22 cellular contexts compared by ENCODE assay signal in the genomic region with DNA sequence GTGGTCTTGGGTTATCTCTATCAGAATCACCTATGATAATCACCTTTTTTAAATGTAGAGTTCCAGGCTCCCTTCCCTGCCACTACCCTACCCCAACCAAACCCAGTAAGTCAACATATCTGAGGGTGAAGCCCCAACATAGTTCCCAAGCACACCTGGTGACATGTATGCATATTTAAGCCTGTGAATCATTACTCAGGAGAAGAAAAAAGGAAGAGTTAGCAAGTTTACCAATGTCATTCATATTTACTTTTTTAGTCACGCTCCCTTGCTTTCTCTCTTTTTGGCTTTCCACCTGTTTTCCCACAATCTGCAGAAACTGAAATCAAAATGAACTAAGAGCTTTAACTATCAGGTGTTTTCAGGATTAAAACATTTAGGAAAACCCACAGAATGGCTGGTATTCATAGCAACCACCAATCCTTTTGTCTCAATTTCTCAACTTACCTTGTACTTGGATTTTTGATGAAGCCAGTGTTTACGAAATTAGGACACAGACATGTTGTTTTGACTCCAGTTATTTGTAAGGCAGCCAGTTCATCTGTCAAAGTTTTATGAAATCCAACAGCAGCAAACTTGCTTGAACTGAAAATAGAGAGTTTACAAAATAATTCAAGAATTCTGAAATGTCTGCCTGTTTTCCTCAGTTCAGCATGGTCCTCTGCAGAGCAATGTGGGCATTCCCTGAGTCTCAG. TPM values are rescaled to one million over a fixed set of nuclear protein-coding genes. Genes with fewer than 3 reads are reported as not detected.
DNase-seq lines count a peak whose midpoint lies in the region; ATAC-seq and TF ChIP-seq lines count a peak whose summit lies in the region.
"Had no signal": no experiment of that assay in that cellular context is flagged by ENCODE, and none has a peak within 500 bp of the region (broad histone marks: within the 10 kb centered on the region; RNA-seq: fewer than 3 reads in every experiment).

No MANE protein-coding gene starts in this region.

- H3K4me1 ChIP-seq in body of pancreas = peaks cover 69% of the 10 kb centered on the region
- H3K4me1 ChIP-seq: tibial nerve had no signal

- H3K9me3 Mint-ChIP-seq in activated naive CD8-positive, alpha-beta T cell (ENCODE audit: low read depth) = no peaks in the 10 kb centered on the region
- H3K9me3 Mint-ChIP-seq in activated naive CD8-positive, alpha-beta T cell treated with anti-CD3 and anti-CD28 coated beads for 36 hours = no peaks in the 10 kb centered on the region
- no peaks in the 10 kb centered on the region for H3K9me3 Mint-ChIP-seq in type B pancreatic cell
- no peaks in the 10 kb centered on the region for H3K9me3 Mint-ChIP-seq in chondrocyte (ENCODE audit: low read depth)
- H3K9me3 Mint-ChIP-seq: activated CD4-positive, alpha-beta memory T cell treated with anti-CD3 and anti-CD28 coated beads, Interleukin-2, amount 10 ng/mL, durations not matched to agents 7 days and 5 days; activated T-cell treated with anti-CD3 and anti-CD28 coated beads, Interleukin-2, amount 50 U/mL, for 72 hours; central memory CD8-positive, alpha-beta T cell; stimulated activated naive B cell treated with anti-CD40 and anti-IgM and Interleukin-4, amounts not matched to agents 10 μg/mL and 1 μg/mL and 100 μg/mL, for 72 hours had no signal

- ATAC-seq in body of pancreas (peak; percentile 17), left colon (peak; percentile 60)
- ATAC-seq: activated T-cell treated with anti-CD3 and anti-CD28 coated beads, Interleukin-2, amount 50 U/mL, for 72 hours; HCT116; stimulated activated naive B cell treated with anti-CD40 and anti-IgM and Interleukin-4, amounts not matched to agents 10 μg/mL and 1 μg/mL and 100 μg/mL, for 72 hours had no signal

- H3K9me3 ChIP-seq in body of pancreas (no peaks in the 10 kb centered on the region), MG63 (no peaks in the 10 kb centered on the region)
- H3K9me3 ChIP-seq: adrenal gland, tibial nerve had no signal

- H3K4me3 ChIP-seq in body of pancreas (no peak overlapping the region), MG63 (no peak overlapping the region)
- H3K4me3 ChIP-seq: adrenal gland, tibial nerve had no signal

- H3K36me3 ChIP-seq in body of pancreas (replicated peaks in 1 of 2; ENCODE audit: insufficient read depth in 1 of 2, low read depth in 2 of 2) (no peaks in the 10 kb centered on the region), MG63 (no peaks in the 10 kb centered on the region)

- H3K27me3 ChIP-seq in body of pancreas (no peaks in the 10 kb centered on the region), MG63 (no peaks in the 10 kb centered on the region)
- H3K27me3 ChIP-seq: adrenal gland, tibial nerve had no signal

- H3K27ac ChIP-seq in body of pancreas = peak overlapping the region; percentile 17 to 41 (median 34)
- H3K27ac ChIP-seq: tibial nerve had no signal

- TF ChIP-seq CTCF in body of pancreas (IDR thresholded peaks at IDR 0.05) (no peak), type B pancreatic cell (conservative IDR thresholded peaks at IDR 0.05) (no peak), chondrocyte (IDR thresholded peaks at IDR 0.05) (no peak)

- no peaks in the 10 kb centered on the region for H3K4me1 Mint-ChIP-seq in activated naive CD8-positive, alpha-beta T cell (ENCODE audit: low read depth)
- H3K4me1 Mint-ChIP-seq in activated naive CD8-positive, alpha-beta T cell treated with anti-CD3 and anti-CD28 coated beads for 36 hours = no peaks in the 10 kb centered on the region
- H3K4me1 Mint-ChIP-seq in type B pancreatic cell (ENCODE audit: unreplicated experiment) (peaks cover 5% of the 10 kb centered on the region), chondrocyte (ENCODE audit: low read depth) (peaks cover 15% of the 10 kb centered on the region)
- H3K4me1 Mint-ChIP-seq: stimulated activated naive B cell treated with anti-CD40 and anti-IgM and Interleukin-4, amounts not matched to agents 10 μg/mL and 1 μg/mL and 100 μg/mL, for 72 hours had no signal

- H3K27ac Mint-ChIP-seq in activated naive CD8-positive, alpha-beta T cell = peak overlapping the region; percentile 34
- no peak overlapping the region for H3K27ac Mint-ChIP-seq in activated naive CD8-positive, alpha-beta T cell treated with anti-CD3 and anti-CD28 coated beads for 36 hours
- H3K27ac Mint-ChIP-seq in type B pancreatic cell (peak overlapping the region; percentile 60), chondrocyte (ENCODE audit: unreplicated experiment) (no peak overlapping the region)
- H3K27ac Mint-ChIP-seq: activated CD4-positive, alpha-beta memory T cell treated with anti-CD3 and anti-CD28 coated beads, Interleukin-2, amount 10 ng/mL, durations not matched to agents 7 days and 5 days; activated T-cell treated with anti-CD3 and anti-CD28 coated beads, Interleukin-2, amount 50 U/mL, for 72 hours; stimulated activated naive B cell treated with anti-CD40 and anti-IgM and Interleukin-4, amounts not matched to agents 10 μg/mL and 1 μg/mL and 100 μg/mL, for 72 hours had no signal

- no peak overlapping the region for H3K4me3 Mint-ChIP-seq in activated naive CD8-positive, alpha-beta T cell
- H3K4me3 Mint-ChIP-seq in activated naive CD8-positive, alpha-beta T cell treated with anti-CD3 and anti-CD28 coated beads for 36 hours = no peak overlapping the region
- H3K4me3 Mint-ChIP-seq in type B pancreatic cell (no peak overlapping the region), chondrocyte (ENCODE audit: unreplicated experiment) (no peak overlapping the region)
- H3K4me3 Mint-ChIP-seq: activated CD4-positive, alpha-beta memory T cell treated with anti-CD3 and anti-CD28 coated beads, Interleukin-2, amount 10 ng/mL, durations not matched to agents 7 days and 5 days; activated T-cell treated with anti-CD3 and anti-CD28 coated beads, Interleukin-2, amount 50 U/mL, for 72 hours; central memory CD8-positive, alpha-beta T cell; stimulated activated naive B cell treated with anti-CD40 and anti-IgM and Interleukin-4, amounts not matched to agents 10 μg/mL and 1 μg/mL and 100 μg/mL, for 72 hours had no signal

- TF ChIP-seq POLR2A in body of pancreas (IDR thresholded peaks at IDR 0.05) = no peak

- 34 to 55% methylated on average over 2 of the region's 2 CpGs for WGBS in body of pancreas, 2 donors

- H3K27me3 Mint-ChIP-seq in activated naive CD8-positive, alpha-beta T cell = no peaks in the 10 kb centered on the region
- no peaks in the 10 kb centered on the region for H3K27me3 Mint-ChIP-seq in activated naive CD8-positive, alpha-beta T cell treated with anti-CD3 and anti-CD28 coated beads for 36 hours
- H3K27me3 Mint-ChIP-seq in type B pancreatic cell (no peaks in the 10 kb centered on the region), chondrocyte (ENCODE audit: low read depth) (no peaks in the 10 kb centered on the region)
- H3K27me3 Mint-ChIP-seq: activated CD4-positive, alpha-beta memory T cell treated with anti-CD3 and anti-CD28 coated beads, Interleukin-2, amount 10 ng/mL, durations not matched to agents 7 days and 5 days; central memory CD8-positive, alpha-beta T cell; stimulated activated naive B cell treated with anti-CD40 and anti-IgM and Interleukin-4, amounts not matched to agents 10 μg/mL and 1 μg/mL and 100 μg/mL, for 72 hours had no signal

- peaks cover 14% of the 10 kb centered on the region for H3K36me3 Mint-ChIP-seq in activated naive CD8-positive, alpha-beta T cell
- H3K36me3 Mint-ChIP-seq in activated naive CD8-positive, alpha-beta T cell treated with anti-CD3 and anti-CD28 coated beads for 36 hours = peaks cover 11% of the 10 kb centered on the region
- H3K36me3 Mint-ChIP-seq in type B pancreatic cell (peaks cover 6% of the 10 kb centered on the region), chondrocyte (ENCODE audit: low read depth) (peaks cover 1% of the 10 kb centered on the region)

- no peak for DNase-seq in activated naive CD8-positive, alpha-beta T cell treated with anti-CD3 and anti-CD28 coated beads for 36 hours
- DNase-seq in body of pancreas (no peak), left colon (no peak), type B pancreatic cell (ENCODE audit: extremely low spot score, unreplicated experiment) (no peak), NCI-H146 (lab: John Stamatoyannopoulos, UW) (no peak), chondrocyte (ENCODE audit: low spot score) (no peak), MG63 (no peak)
- DNase-seq: activated CD4-positive, alpha-beta memory T cell treated with anti-CD3 and anti-CD28 coated beads, Interleukin-2, amount 10 ng/mL, durations not matched to agents 7 days and 5 days; activated T-cell treated with anti-CD3 and anti-CD28 coated beads, Interleukin-2, amount 50 U/mL, for 72 hours; adrenal gland; C1 segment of cervical spinal cord; DMS79; effector CD8-positive, alpha-beta T cell; NCI-H1417; stimulated activated naive B cell treated with anti-CD40 and anti-IgM and Interleukin-4, amounts not matched to agents 10 μg/mL and 1 μg/mL and 100 μg/mL, for 72 hours had no signal

- intact Hi-C loops in body of pancreas (cut with DNase I) (no loop called here), left colon (cut with DNase I, micrococcal nuclease) (no loop called here)

RNA-seq across cellular contexts. Expression of a gene that starts 34.0 kb away (rescaled TPM):
- total RNA-seq in activated naive CD8-positive, alpha-beta T cell treated with anti-CD3 and anti-CD28 coated beads for 36 hours = 10 to 100 TPM; 18.2 to 18.7 TPM
- total RNA-seq in body of pancreas (100 to 1,000 TPM in 1 of 2 donors, 10 to 100 TPM in 1; 21.4 to 105 TPM), left colon (100 to 1,000 TPM; 243 to 253 TPM), type B pancreatic cell (ENCODE audit: low replicate concordance) (19.2 and 23.9 TPM in 2 replicates), chondrocyte (10.3 to 12.9 TPM (median 11.3 TPM) in 3 replicates)
- total RNA-seq in MG63 (2014; rRNA removed; shearing (Covaris generic); ENCODE audit: low replicate concordance) = 6.6 and 15.5 TPM in 2 replicates

RNA-seq across cellular contexts. Expression of a gene that starts 34.3 kb away (rescaled TPM):
- total RNA-seq in activated naive CD8-positive, alpha-beta T cell treated with anti-CD3 and anti-CD28 coated beads for 36 hours = not detected
- total RNA-seq in body of pancreas (10 to 100 TPM in 1 of 2 donors, under 1 TPM in 1; 0.66 to 19.7 TPM), left colon (1 to 10 TPM in 1 of 2 donors, under 1 TPM in 1; 0.76 to 1.1 TPM), type B pancreatic cell (ENCODE audit: low replicate concordance) (0.12 and 0.17 TPM in 2 replicates), chondrocyte (not detected in 3 replicates)
- total RNA-seq in MG63 (2014; rRNA removed; shearing (Covaris generic); ENCODE audit: low replicate concordance) = 0.17 TPM in 1 of 2 replicates, not detected in the other
- total RNA-seq: A172, LHCN-M2, myocyte had no signal

Comparison
In these comparisons a context has a peak if more than half of its experiments do, and no peak if none do; other contexts are left out.
1. H3K27ac Mint-ChIP-seq: peak in activated naive CD8-positive, alpha-beta T cell (single experiment) and type B pancreatic cell (single experiment); none in activated naive CD8-positive, alpha-beta T cell treated with anti-CD3 and anti-CD28 coated beads for 36 hours (single experiment) and chondrocyte (single experiment).